Comparison of ENCODE assay signal across 4 cellular contexts in the genomic region with DNA sequence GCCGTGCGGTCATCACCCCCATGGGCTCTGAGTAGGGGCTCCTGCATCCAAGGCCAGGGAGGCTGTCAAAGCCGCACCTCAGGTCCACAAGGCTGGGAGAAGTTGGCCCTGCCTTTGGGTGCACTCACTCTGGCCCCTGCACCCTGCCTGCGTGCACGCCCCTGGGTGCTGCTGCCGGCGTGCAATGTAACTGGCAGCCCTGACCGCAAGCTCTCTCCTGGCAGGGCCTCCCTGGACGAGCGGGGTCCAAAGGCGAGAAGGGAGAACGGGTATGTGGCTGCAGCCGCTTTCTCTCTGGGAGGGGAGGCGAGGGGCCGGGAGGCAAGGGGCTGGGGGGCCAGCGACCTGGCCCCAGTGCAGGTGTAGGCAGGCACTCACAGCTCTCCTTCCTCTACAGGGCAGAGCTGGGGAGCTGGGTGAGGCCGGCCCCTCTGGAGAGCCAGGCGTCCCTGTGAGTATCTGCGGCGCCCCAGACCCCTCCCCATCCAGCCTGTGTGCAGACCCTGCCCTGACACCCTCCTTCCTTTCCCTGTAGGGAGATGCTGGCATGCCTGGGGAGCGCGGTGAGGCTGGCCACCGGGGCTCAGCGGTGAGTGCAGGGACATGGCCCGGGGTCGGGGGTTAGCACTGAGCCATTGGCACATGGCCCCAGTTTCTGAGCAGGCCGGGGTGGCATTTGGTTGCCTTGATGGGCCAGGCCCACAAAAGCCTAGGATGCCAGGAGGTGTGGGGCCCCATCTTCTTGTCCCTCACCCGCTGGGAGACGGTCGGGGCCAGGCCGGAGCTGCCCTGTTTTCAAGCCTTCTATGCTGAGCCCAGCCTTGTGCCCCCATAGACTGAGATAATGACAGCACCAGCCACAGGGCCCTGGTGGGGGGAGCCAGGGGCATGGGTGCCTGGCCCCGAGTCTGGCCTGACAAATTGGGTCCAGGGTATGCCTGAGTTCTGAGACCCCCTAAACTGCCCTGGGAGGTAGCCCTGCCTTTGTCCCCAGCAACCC.
TF ChIP-seq lines count a peak whose summit lies in the region.

No MANE protein-coding gene starts in this region.

TF ChIP-seq in SK-N-SH, 30 proteins besides CTCF, POLR2A, EP300 and RAD21 (continues in another document):
- TF ChIP-seq, protein P1, sequence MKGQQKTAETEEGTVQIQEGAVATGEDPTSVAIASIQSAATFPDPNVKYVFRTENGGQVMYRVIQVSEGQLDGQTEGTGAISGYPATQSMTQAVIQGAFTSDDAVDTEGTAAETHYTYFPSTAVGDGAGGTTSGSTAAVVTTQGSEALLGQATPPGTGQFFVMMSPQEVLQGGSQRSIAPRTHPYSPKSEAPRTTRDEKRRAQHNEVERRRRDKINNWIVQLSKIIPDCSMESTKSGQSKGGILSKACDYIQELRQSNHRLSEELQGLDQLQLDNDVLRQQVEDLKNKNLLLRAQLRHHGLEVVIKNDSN (IDR thresholded peaks at IDR 0.05; ENCODE audit: borderline replicate concordance, low read depth) = no peak
- TF ChIP-seq MXI1 (IDR thresholded peaks at IDR 0.05; ENCODE audit: low read depth, low read length) = no peak
- TF ChIP-seq, protein P2, sequence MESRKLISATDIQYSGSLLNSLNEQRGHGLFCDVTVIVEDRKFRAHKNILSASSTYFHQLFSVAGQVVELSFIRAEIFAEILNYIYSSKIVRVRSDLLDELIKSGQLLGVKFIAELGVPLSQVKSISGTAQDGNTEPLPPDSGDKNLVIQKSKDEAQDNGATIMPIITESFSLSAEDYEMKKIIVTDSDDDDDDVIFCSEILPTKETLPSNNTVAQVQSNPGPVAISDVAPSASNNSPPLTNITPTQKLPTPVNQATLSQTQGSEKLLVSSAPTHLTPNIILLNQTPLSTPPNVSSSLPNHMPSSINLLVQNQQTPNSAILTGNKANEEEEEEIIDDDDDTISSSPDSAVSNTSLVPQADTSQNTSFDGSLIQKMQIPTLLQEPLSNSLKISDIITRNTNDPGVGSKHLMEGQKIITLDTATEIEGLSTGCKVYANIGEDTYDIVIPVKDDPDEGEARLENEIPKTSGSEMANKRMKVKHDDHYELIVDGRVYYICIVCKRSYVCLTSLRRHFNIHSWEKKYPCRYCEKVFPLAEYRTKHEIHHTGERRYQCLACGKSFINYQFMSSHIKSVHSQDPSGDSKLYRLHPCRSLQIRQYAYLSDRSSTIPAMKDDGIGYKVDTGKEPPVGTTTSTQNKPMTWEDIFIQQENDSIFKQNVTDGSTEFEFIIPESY (IDR thresholded peaks at IDR 0.05; ENCODE audit: borderline replicate concordance, low read depth) = no peak
- no peak for TF ChIP-seq RCOR1 (IDR thresholded peaks at IDR 0.05; ENCODE audit: low read length)
- TF ChIP-seq FOXJ3 (CRISPR knock-in tag; IDR thresholded peaks at IDR 0.05) = no peak
- TF ChIP-seq, protein P3, sequence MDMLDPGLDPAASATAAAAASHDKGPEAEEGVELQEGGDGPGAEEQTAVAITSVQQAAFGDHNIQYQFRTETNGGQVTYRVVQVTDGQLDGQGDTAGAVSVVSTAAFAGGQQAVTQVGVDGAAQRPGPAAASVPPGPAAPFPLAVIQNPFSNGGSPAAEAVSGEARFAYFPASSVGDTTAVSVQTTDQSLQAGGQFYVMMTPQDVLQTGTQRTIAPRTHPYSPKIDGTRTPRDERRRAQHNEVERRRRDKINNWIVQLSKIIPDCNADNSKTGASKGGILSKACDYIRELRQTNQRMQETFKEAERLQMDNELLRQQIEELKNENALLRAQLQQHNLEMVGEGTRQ (IDR thresholded peaks at IDR 0.05; ENCODE audit: borderline replicate concordance, low read depth, low read length) = no peak
- TF ChIP-seq, protein P4, sequence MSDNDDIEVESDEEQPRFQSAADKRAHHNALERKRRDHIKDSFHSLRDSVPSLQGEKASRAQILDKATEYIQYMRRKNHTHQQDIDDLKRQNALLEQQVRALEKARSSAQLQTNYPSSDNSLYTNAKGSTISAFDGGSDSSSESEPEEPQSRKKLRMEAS (IDR thresholded peaks at IDR 0.05; ENCODE audit: low read depth) = no peak
- no peak for TF ChIP-seq TEAD4 (IDR thresholded peaks at IDR 0.05; ENCODE audit: borderline replicate concordance, insufficient read depth)
- TF ChIP-seq YY1 (IDR thresholded peaks at IDR 0.05; ENCODE audit: low read depth) = no peak
- no peak for TF ChIP-seq TCF12 (IDR thresholded peaks at IDR 0.05)

TF ChIP-seq in SK-N-SH treated with all-trans-retinoic acid at 6 μM for 48 hours, 23 proteins besides CTCF, POLR2A, EP300 and RAD21:
- no peak for TF ChIP-seq ARNTL (CRISPR knock-in tag; IDR thresholded peaks at IDR 0.05; ENCODE audit: borderline replicate concordance, low read depth)
- TF ChIP-seq ISL1 (CRISPR knock-in tag; IDR thresholded peaks at IDR 0.05) = no peak

TF ChIP-seq in HepG2, 621 proteins besides CTCF, POLR2A, EP300 and RAD21 (continues in another document):
- TF ChIP-seq ZFP41 (CRISPR knock-in tag; IDR thresholded peaks at IDR 0.05; ENCODE audit: borderline replicate concordance) (no peak), HNRNPL (IDR thresholded peaks at IDR 0.05; ENCODE audit: low read depth, low read length) (0 out of 2 replicates have a peak, but pooled peaks have one; percentile 42), SAFB2 (CRISPR knock-in tag; IDR thresholded peaks at IDR 0.05; ENCODE audit: borderline replicate concordance, low read depth) (no peak), ZFP62 (CRISPR knock-in tag; IDR thresholded peaks at IDR 0.05) (no peak), ZNF225 (CRISPR knock-in tag; IDR thresholded peaks at IDR 0.05) (no peak), ZSCAN30 (CRISPR knock-in tag; IDR thresholded peaks at IDR 0.05) (no peak), NCOA2 (CRISPR knock-in tag; IDR thresholded peaks at IDR 0.05) (no peak), ZNF558 (CRISPR knock-in tag; IDR thresholded peaks at IDR 0.05; ENCODE audit: borderline replicate concordance) (no peak), MIXL1 (CRISPR knock-in tag; IDR thresholded peaks at IDR 0.05) (no peak), PTBP1 (IDR thresholded peaks at IDR 0.05; ENCODE audit: low read depth, low read length, poor library complexity, severe bottlenecking) (no peak), ZNF816 (CRISPR knock-in tag; IDR thresholded peaks at IDR 0.05; ENCODE audit: borderline replicate concordance) (no peak), KLF16 (CRISPR knock-in tag; IDR thresholded peaks at IDR 0.05) (no peak), RBFOX2 (IDR thresholded peaks at IDR 0.05; ENCODE audit: low read depth, low read length) (peak; percentile 40), MEF2D (CRISPR knock-in tag; IDR thresholded peaks at IDR 0.05) (no peak)
- TF ChIP-seq, protein P5, sequence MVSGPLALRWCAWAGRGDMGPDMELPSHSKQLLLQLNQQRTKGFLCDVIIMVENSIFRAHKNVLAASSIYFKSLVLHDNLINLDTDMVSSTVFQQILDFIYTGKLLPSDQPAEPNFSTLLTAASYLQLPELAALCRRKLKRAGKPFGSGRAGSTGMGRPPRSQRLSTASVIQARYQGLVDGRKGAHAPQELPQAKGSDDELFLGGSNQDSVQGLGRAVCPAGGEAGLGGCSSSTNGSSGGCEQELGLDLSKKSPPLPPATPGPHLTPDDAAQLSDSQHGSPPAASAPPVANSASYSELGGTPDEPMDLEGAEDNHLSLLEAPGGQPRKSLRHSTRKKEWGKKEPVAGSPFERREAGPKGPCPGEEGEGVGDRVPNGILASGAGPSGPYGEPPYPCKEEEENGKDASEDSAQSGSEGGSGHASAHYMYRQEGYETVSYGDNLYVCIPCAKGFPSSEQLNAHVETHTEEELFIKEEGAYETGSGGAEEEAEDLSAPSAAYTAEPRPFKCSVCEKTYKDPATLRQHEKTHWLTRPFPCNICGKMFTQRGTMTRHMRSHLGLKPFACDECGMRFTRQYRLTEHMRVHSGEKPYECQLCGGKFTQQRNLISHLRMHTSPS (CRISPR knock-in tag; IDR thresholded peaks at IDR 0.05; ENCODE audit: low read depth) = no peak
- TF ChIP-seq, protein P6, sequence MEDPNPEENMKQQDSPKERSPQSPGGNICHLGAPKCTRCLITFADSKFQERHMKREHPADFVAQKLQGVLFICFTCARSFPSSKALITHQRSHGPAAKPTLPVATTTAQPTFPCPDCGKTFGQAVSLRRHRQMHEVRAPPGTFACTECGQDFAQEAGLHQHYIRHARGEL (CRISPR knock-in tag; IDR thresholded peaks at IDR 0.05) = no peak
- TF ChIP-seq, protein P7, sequence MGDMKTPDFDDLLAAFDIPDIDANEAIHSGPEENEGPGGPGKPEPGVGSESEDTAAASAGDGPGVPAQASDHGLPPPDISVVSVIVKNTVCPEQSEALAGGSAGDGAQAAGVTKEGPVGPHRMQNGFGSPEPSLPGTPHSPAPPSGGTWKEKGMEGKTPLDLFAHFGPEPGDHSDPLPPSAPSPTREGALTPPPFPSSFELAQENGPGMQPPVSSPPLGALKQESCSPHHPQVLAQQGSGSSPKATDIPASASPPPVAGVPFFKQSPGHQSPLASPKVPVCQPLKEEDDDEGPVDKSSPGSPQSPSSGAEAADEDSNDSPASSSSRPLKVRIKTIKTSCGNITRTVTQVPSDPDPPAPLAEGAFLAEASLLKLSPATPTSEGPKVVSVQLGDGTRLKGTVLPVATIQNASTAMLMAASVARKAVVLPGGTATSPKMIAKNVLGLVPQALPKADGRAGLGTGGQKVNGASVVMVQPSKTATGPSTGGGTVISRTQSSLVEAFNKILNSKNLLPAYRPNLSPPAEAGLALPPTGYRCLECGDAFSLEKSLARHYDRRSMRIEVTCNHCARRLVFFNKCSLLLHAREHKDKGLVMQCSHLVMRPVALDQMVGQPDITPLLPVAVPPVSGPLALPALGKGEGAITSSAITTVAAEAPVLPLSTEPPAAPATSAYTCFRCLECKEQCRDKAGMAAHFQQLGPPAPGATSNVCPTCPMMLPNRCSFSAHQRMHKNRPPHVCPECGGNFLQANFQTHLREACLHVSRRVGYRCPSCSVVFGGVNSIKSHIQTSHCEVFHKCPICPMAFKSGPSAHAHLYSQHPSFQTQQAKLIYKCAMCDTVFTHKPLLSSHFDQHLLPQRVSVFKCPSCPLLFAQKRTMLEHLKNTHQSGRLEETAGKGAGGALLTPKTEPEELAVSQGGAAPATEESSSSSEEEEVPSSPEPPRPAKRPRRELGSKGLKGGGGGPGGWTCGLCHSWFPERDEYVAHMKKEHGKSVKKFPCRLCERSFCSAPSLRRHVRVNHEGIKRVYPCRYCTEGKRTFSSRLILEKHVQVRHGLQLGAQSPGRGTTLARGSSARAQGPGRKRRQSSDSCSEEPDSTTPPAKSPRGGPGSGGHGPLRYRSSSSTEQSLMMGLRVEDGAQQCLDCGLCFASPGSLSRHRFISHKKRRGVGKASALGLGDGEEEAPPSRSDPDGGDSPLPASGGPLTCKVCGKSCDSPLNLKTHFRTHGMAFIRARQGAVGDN (CRISPR knock-in tag; IDR thresholded peaks at IDR 0.05) = no peak

TF ChIP-seq in WTC11, 78 proteins besides CTCF, POLR2A, EP300 and RAD21 (continues in another document):
- TF ChIP-seq SMAD3 (CRISPR knock-in tag; IDR thresholded peaks at IDR 0.05; ENCODE audit: borderline replicate concordance) (no peak), ZNF232 (CRISPR knock-in tag; IDR thresholded peaks at IDR 0.05) (no peak), CREM (CRISPR knock-in tag; IDR thresholded peaks at IDR 0.05) (no peak), NR3C1 (CRISPR knock-in tag; conservative IDR thresholded peaks at IDR 0.05; ENCODE audit: low read depth) (no peak), NR1H2 (CRISPR knock-in tag; IDR thresholded peaks at IDR 0.05) (no peak)
- TF ChIP-seq, protein P8, sequence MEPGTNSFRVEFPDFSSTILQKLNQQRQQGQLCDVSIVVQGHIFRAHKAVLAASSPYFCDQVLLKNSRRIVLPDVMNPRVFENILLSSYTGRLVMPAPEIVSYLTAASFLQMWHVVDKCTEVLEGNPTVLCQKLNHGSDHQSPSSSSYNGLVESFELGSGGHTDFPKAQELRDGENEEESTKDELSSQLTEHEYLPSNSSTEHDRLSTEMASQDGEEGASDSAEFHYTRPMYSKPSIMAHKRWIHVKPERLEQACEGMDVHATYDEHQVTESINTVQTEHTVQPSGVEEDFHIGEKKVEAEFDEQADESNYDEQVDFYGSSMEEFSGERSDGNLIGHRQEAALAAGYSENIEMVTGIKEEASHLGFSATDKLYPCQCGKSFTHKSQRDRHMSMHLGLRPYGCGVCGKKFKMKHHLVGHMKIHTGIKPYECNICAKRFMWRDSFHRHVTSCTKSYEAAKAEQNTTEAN (CRISPR knock-in tag; IDR thresholded peaks at IDR 0.05) = no peak
- TF ChIP-seq, protein P9, sequence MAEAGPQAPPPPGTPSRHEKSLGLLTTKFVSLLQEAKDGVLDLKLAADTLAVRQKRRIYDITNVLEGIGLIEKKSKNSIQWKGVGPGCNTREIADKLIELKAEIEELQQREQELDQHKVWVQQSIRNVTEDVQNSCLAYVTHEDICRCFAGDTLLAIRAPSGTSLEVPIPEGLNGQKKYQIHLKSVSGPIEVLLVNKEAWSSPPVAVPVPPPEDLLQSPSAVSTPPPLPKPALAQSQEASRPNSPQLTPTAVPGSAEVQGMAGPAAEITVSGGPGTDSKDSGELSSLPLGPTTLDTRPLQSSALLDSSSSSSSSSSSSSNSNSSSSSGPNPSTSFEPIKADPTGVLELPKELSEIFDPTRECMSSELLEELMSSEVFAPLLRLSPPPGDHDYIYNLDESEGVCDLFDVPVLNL (CRISPR knock-in tag; IDR thresholded peaks at IDR 0.05; ENCODE audit: borderline replicate concordance, low read depth) = no peak
- TF ChIP-seq, protein P10, sequence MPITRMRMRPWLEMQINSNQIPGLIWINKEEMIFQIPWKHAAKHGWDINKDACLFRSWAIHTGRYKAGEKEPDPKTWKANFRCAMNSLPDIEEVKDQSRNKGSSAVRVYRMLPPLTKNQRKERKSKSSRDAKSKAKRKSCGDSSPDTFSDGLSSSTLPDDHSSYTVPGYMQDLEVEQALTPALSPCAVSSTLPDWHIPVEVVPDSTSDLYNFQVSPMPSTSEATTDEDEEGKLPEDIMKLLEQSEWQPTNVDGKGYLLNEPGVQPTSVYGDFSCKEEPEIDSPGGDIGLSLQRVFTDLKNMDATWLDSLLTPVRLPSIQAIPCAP (CRISPR knock-in tag; IDR thresholded peaks at IDR 0.05) = no peak
- TF ChIP-seq, protein P11, sequence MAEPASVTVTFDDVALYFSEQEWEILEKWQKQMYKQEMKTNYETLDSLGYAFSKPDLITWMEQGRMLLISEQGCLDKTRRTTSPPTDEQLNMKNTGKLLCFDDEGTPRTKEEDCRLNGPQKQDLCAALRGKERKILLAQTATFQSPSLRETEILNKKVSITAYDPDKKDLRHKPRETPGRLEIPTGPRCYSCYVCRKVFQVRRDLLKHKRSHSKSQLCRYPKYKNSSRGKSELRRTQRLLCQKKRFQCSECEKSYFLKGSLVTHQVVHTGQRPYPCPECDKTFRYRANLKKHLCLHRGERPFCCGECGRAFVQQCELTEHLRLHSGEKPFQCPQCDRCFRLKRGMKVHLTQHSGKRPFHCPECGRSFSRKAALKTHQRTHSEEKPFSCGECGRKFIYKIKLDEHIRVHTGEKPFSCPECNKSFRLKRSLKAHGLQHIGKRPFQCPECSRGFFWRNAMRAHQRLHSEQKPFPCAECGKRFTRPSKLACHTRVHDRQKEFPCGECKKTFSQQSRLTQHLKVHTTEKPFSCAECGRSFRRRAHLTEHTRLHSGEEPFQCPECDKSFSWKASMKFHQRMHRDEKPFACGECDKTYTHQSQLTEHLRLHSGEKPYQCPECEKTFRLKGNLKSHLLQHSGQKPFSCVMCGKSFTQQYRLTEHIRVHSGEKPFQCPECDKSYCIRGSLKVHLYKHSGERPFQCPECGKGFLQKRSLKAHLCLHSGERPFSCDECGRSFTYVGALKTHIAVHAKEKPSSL (CRISPR knock-in tag; conservative IDR thresholded peaks at IDR 0.05) = no peak
